ENCODE assay signal across 8 cellular contexts in genomic region chr11:62787005-62787759, GRCh38. TPM values are rescaled to one million over a fixed set of nuclear protein-coding genes. Genes with fewer than 3 reads are reported as not detected.
DNase-seq lines count a peak whose midpoint lies in the region; ATAC-seq, FAIRE-seq and TF ChIP-seq lines count a peak whose summit lies in the region.

Gene TMEM179B (plus strand): TSS chr11:62787402. CDS start chr11:62787432, 30 bp downstream.

- POLR2A ChIA-PET in AG04450 (lab: Yijun Ruan, JAX): interaction anchor here (0.5 to 2.9 kb wide), 18 partner anchors 12 to 1069 kb away, joined by 3 to 23 read pairs (median 6); partner anchors contain the start of genes C11orf98, CSKMT, HNRNPUL2 and SLC3A2

- peak; percentile 70 for TF ChIP-seq CTCF in AG04450 (IDR thresholded peaks at IDR 0.05; ENCODE audit: low read depth, low read length)
- TF ChIP-seq CTCF in WI38 (IDR thresholded peaks at IDR 0.05; ENCODE audit: low read depth, low read length): peak; percentile 82
- TF ChIP-seq CTCF in bronchial epithelial cell (IDR thresholded peaks at IDR 0.05; ENCODE audit: insufficient read depth, low read length, severe bottlenecking): peak; percentile 87

- CTCF ChIA-PET in AG04450 (lab: Charles Lee): interaction anchor here (0.6 to 3.5 kb wide), 43 partner anchors 8 to 1628 kb away, joined by 3 to 40 read pairs (median 6); partner anchors contain the start of genes EEF1G, HNRNPUL2, STX5 and TAF6L

- DNase-seq in AG04450 (ENCODE audit: low read depth, low spot score): peak; percentile 93
- peak; percentile 98 for DNase-seq in NCI-H2227 (lab: John Stamatoyannopoulos, UW; ENCODE audit: unreplicated experiment)
- DNase-seq in bronchial epithelial cell (ENCODE audit: low read depth): peak; percentile 96
- DNase-seq in inferior parietal cortex (ENCODE audit: extremely low spot score): peak; percentile 98
- peak; percentile 97 to 98 for DNase-seq in stimulated activated CD4-positive, alpha-beta T cell treated with anti-CD3 and anti-CD28 coated beads, Interleukin-12 subunit alpha, Interleukin-12 subunit beta, amount 100 ng/mL, for 24 hours (ENCODE audit: low read depth in 2 of 2)

- H3K4me3 ChIP-seq in AG04450 (ENCODE audit: low read depth, low read length) (peak within 1 kb of the TSS; percentile 89), WI38 (ENCODE audit: low read depth, low read length) (peak within 1 kb of the TSS; percentile 76), bronchial epithelial cell (ENCODE audit: low read depth, low read length) (peak within 1 kb of the TSS; percentile 80)

- H3K9me3 ChIP-seq in AG04450 (ENCODE audit: control insufficient read depth, insufficient read depth, low read length): peaks cover 4% of the 10 kb centered on the region; the same call in 1 of the 2 replicates

- peak within 1 kb of the TSS; percentile 73 for H3K27ac ChIP-seq in AG04450 (ENCODE audit: low read depth, low read length)

- ATAC-seq in GM18870 (IDR thresholded peaks at IDR 0.05; ENCODE audit: unreplicated experiment) (peak; percentile 51), HG03135 (IDR thresholded peaks at IDR 0.05; ENCODE audit: unreplicated experiment) (peak; percentile 64)

- H3K27me3 ChIP-seq in AG04450 (ENCODE audit: control insufficient read depth, insufficient read depth, low read length): no peaks in the 10 kb centered on the region
- H3K27me3 ChIP-seq in bronchial epithelial cell (ENCODE audit: control insufficient read depth, insufficient read depth, low read length): no peaks in the 10 kb centered on the region

- no peak for FAIRE-seq in bronchial epithelial cell (lab: Jason Lieb, UNC)

- peaks cover 3% of the 10 kb centered on the region for H3K36me3 ChIP-seq in bronchial epithelial cell (ENCODE audit: control insufficient read depth, insufficient read depth, low read length)

RNA-seq across cellular contexts. Expression of gene TMEM179B, which starts in this region (rescaled TPM):
- 51.7 and 63.8 TPM in 2 replicates for polyA plus RNA-seq in AG04450 (2011; rRNA removed)
- 53.0 and 70.3 TPM in 2 replicates for polyA minus RNA-seq in AG04450 (2011; rRNA and poly(A)+ RNA removed)
- 19.0 and 30.0 TPM in 2 replicates for total RNA-seq in bronchial epithelial cell

Comparison
In these comparisons a context has a peak if more than half of its experiments do, and no peak if none do; other contexts are left out.
1. Peak in every context shown above with its lines: DNase-seq, ATAC-seq, H3K4me3 ChIP-seq and H3K27ac ChIP-seq.